In the genomic region with DNA sequence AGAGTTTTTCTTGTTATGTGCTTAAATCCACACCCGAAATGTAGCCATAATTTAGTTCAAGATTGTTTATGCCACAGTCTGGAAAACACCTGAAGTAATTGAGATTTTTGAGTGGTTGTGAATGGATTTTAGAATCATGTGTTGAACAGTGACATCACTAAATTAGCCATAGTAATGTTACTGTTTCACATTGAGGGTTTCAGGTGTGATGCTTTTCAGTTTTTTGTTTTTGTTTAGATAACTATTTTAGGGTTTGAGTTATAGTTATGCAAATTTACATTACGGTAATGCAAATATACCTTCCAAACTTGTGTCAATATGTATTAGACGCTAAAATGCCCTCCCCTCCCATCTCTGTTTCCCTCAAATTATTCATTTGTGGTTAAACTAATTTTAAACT, we compare ENCODE assay signal across 1 cellular context.
TF ChIP-seq lines count a peak whose summit lies in the region.

No MANE protein-coding gene starts in this region.

TF ChIP-seq in GM12878, 131 proteins besides CTCF, POLR2A, EP300 and RAD21:
- TF ChIP-seq USF1 (IDR thresholded peaks at IDR 0.05; ENCODE audit: borderline replicate concordance, extremely low read length, insufficient read depth, low read depth, low read length) (no peak), MAX (IDR thresholded peaks at IDR 0.05; ENCODE audit: low read depth, low read length) (no peak), NBN (IDR thresholded peaks at IDR 0.05) (no peak), LARP7 (IDR thresholded peaks at IDR 0.05) (no peak), ZSCAN29 (IDR thresholded peaks at IDR 0.05) (no peak), SIN3A (IDR thresholded peaks at IDR 0.05; ENCODE audit: low read depth, low read length) (no peak), TARDBP (IDR thresholded peaks at IDR 0.05; ENCODE audit: borderline replicate concordance) (no peak), ATF7 (IDR thresholded peaks at IDR 0.05; ENCODE audit: low read depth) (peak; percentile 73)
